10 cellular contexts compared by ENCODE assay signal in the genomic region with DNA sequence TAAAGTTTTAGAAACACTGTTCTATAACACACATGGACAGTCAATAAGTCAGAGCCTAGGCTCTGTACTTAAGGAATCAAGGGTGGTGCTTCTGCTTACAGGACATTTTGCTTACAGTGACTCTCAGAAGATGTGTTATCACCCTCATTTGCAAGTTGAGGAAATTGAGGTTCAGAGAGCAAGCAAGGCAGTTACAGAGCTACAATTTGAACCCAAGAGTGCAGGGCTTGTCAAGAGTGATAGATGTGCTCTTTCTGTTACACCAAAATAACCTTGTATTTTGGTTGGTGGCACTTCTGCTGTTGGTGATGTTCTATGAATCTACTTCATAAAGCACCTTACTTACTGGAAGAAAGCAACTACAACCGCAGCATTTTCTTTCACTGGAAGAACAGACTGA.
DNase-seq lines count a peak whose midpoint lies in the region; ATAC-seq, FAIRE-seq and TF ChIP-seq lines count a peak whose summit lies in the region.
"Had no signal": no experiment of that assay in that cellular context is flagged by ENCODE, and none has a peak within 500 bp of the region (broad histone marks: within the 10 kb centered on the region; RNA-seq: fewer than 3 reads in every experiment).

No MANE protein-coding gene starts in this region.

- H3K9me3 ChIP-seq in T-helper 17 cell (ENCODE audit: control insufficient read depth, low read length, poor library complexity, severe bottlenecking): no peaks in the 10 kb centered on the region
- no peaks in the 10 kb centered on the region for H3K9me3 ChIP-seq in HepG2 (ENCODE audit: low read length)
- H3K9me3 ChIP-seq in vagina: no peaks in the 10 kb centered on the region
- H3K9me3 ChIP-seq: upper lobe of right lung had no signal

- TF ChIP-seq EP300 in HepG2 (IDR thresholded peaks at IDR 0.05; ENCODE audit: low read depth in 2 of 2, low read length in 2 of 2) (no peak), HepG2 (CRISPR knock-in tag; IDR thresholded peaks at IDR 0.05; ENCODE audit: borderline replicate concordance) (0 out of 2 replicates have a peak, but pooled peaks have one; percentile 38)

- H3K27ac ChIP-seq in HepG2 (ENCODE audit: extremely low read length, insufficient read depth, low read length) (peak overlapping the region; percentile 83), vagina (peak overlapping the region; percentile 63)
- H3K27ac ChIP-seq: upper lobe of right lung had no signal

- intact Hi-C loops in activated CD8-positive, alpha-beta T cell treated with anti-CD3 and anti-CD28 coated beads for 36 hours (cut with micrococcal nuclease): loop anchor here (5.0 kb wide), 1 partner anchor 298 kb away; no protein-coding TSS in a partner anchor
- intact Hi-C loops in HepG2 (cut with micrococcal nuclease; ENCODE audit: unreplicated experiment): no loop called here
- intact Hi-C loops in vagina (cut with DNase I): no loop called here

- DNase-seq in activated CD8-positive, alpha-beta T cell treated with anti-CD3 and anti-CD28 coated beads, Interleukin-2, amount 10 ng/mL, durations not matched to agents 7 days and 5 days: no peak
- DNase-seq in activated CD8-positive, alpha-beta T cell treated with anti-CD3 and anti-CD28 coated beads for 36 hours: no peak
- no peak for DNase-seq in T-helper 17 cell
- no peak for DNase-seq in HepG2 (ENCODE audit: low spot score)
- DNase-seq in vagina (ENCODE audit: extremely low spot score in 2 of 2): no peak
- no peak for DNase-seq in NCI-H2029 treated with DMSO at 0.1 percent for 48 hours (lab: John Stamatoyannopoulos, UW)
- DNase-seq: Right ventricle myocardium superior, upper lobe of right lung had no signal

- no peak overlapping the region for H3K4me2 ChIP-seq in HepG2 (ENCODE audit: low read depth, low read length)

- no peak for ATAC-seq in activated CD8-positive, alpha-beta T cell treated with anti-CD3 and anti-CD28 coated beads, Interleukin-2, amount 10 ng/mL, durations not matched to agents 7 days and 5 days
- no peak for ATAC-seq in activated CD8-positive, alpha-beta T cell treated with anti-CD3 and anti-CD28 coated beads for 36 hours
- ATAC-seq in T-helper 17 cell: no peak
- ATAC-seq in HepG2: no peak
- ATAC-seq in HG02623 (IDR thresholded peaks at IDR 0.05; ENCODE audit: unreplicated experiment): no peak
- ATAC-seq in GM18868 (IDR thresholded peaks at IDR 0.05; ENCODE audit: unreplicated experiment): no peak

- peak overlapping the region; percentile 67 for H3K27ac Mint-ChIP-seq in activated CD8-positive, alpha-beta T cell treated with anti-CD3 and anti-CD28 coated beads, Interleukin-2, amount 10 ng/mL, durations not matched to agents 7 days and 5 days
- H3K27ac Mint-ChIP-seq in activated CD8-positive, alpha-beta T cell treated with anti-CD3 and anti-CD28 coated beads for 36 hours: no peak overlapping the region
- peak overlapping the region; percentile 95 for H3K27ac Mint-ChIP-seq in T-helper 17 cell

- FAIRE-seq in HepG2 (lab: Jason Lieb, UNC): no peak

- no peaks in the 10 kb centered on the region for H3K9me3 Mint-ChIP-seq in activated CD8-positive, alpha-beta T cell treated with anti-CD3 and anti-CD28 coated beads, Interleukin-2, amount 10 ng/mL, durations not matched to agents 7 days and 5 days (ENCODE audit: insufficient read depth)
- no peaks in the 10 kb centered on the region for H3K9me3 Mint-ChIP-seq in activated CD8-positive, alpha-beta T cell treated with anti-CD3 and anti-CD28 coated beads for 36 hours

- CTCF ChIA-PET in activated CD8-positive, alpha-beta T cell treated with anti-CD3 and anti-CD28 coated beads, Interleukin-2, amount 10 ng/mL, durations not matched to agents 7 days and 5 days (lab: Charles Lee): interaction anchor here (0.6 to 2.2 kb wide), 4 partner anchors 18 to 79 kb away, joined by 3 to 10 read pairs (median 3); no protein-coding TSS in a partner anchor
- CTCF ChIA-PET in activated CD8-positive, alpha-beta T cell treated with anti-CD3 and anti-CD28 coated beads for 36 hours (lab: Charles Lee): interaction anchor here (0.9 to 1.6 kb wide), 3 partner anchors 56 to 132 kb away, joined by 4 to 5 read pairs (median 4); no protein-coding TSS in a partner anchor
- CTCF ChIA-PET in HepG2 (lab: Yijun Ruan, JAX; ENCODE audit: low intra/inter-chr PET ratio, low total read pairs): no interaction called here

- H3K4me3 Mint-ChIP-seq in activated CD8-positive, alpha-beta T cell treated with anti-CD3 and anti-CD28 coated beads, Interleukin-2, amount 10 ng/mL, durations not matched to agents 7 days and 5 days: no peak overlapping the region
- H3K4me3 Mint-ChIP-seq in activated CD8-positive, alpha-beta T cell treated with anti-CD3 and anti-CD28 coated beads for 36 hours: no peak overlapping the region
- no peak overlapping the region for H3K4me3 Mint-ChIP-seq in T-helper 17 cell

- BruUV-seq in HepG2 (replicated peaks; lab: Mats Ljungman, UMichigan): no TSS peak

- TF ChIP-seq RAD21 in HepG2 (CRISPR knock-in tag; IDR thresholded peaks at IDR 0.05): no peak

- H3K4me3 ChIP-seq in HepG2 (replicated peaks in 1 of 3; ENCODE audit: insufficient read depth in 1 of 3, low read depth in 2 of 3, low read length in 3 of 3) (no peak overlapping the region), vagina (no peak overlapping the region)
- H3K4me3 ChIP-seq: upper lobe of right lung had no signal

- H4K20me1 ChIP-seq in HepG2 (ENCODE audit: insufficient read depth, low read length): no peaks in the 10 kb centered on the region

- in situ Hi-C loops in HepG2 (cut with HindIII; ENCODE audit: extremely low pct_ligation_motif_present, low pct_unique_long_range_greater_than_20kb): no loop called here

- H3K36me3 Mint-ChIP-seq in activated CD8-positive, alpha-beta T cell treated with anti-CD3 and anti-CD28 coated beads, Interleukin-2, amount 10 ng/mL, durations not matched to agents 7 days and 5 days (ENCODE audit: low read depth): peaks cover 39% of the 10 kb centered on the region
- H3K36me3 Mint-ChIP-seq in activated CD8-positive, alpha-beta T cell treated with anti-CD3 and anti-CD28 coated beads for 36 hours (ENCODE audit: low read depth): peaks cover 33% of the 10 kb centered on the region
- peaks cover 3% of the 10 kb centered on the region for H3K36me3 Mint-ChIP-seq in T-helper 17 cell (ENCODE audit: low read depth)

- no peaks in the 10 kb centered on the region for H3K27me3 Mint-ChIP-seq in activated CD8-positive, alpha-beta T cell treated with anti-CD3 and anti-CD28 coated beads, Interleukin-2, amount 10 ng/mL, durations not matched to agents 7 days and 5 days (ENCODE audit: low read depth)
- H3K27me3 Mint-ChIP-seq in activated CD8-positive, alpha-beta T cell treated with anti-CD3 and anti-CD28 coated beads for 36 hours: no peaks in the 10 kb centered on the region
- no peaks in the 10 kb centered on the region for H3K27me3 Mint-ChIP-seq in T-helper 17 cell

- H3K4me1 ChIP-seq in HepG2 (ENCODE audit: insufficient read depth, low read length): peaks cover 67% of the 10 kb centered on the region
- peaks cover 47% of the 10 kb centered on the region for H3K4me1 ChIP-seq in vagina

- no peak overlapping the region for H2AFZ ChIP-seq in HepG2 (ENCODE audit: low read length)

- H3K4me1 Mint-ChIP-seq in activated CD8-positive, alpha-beta T cell treated with anti-CD3 and anti-CD28 coated beads, Interleukin-2, amount 10 ng/mL, durations not matched to agents 7 days and 5 days (ENCODE audit: low read depth): peaks cover 42% of the 10 kb centered on the region
- peaks cover 43% of the 10 kb centered on the region for H3K4me1 Mint-ChIP-seq in activated CD8-positive, alpha-beta T cell treated with anti-CD3 and anti-CD28 coated beads for 36 hours (ENCODE audit: low read depth)
- peaks cover 29% of the 10 kb centered on the region for H3K4me1 Mint-ChIP-seq in T-helper 17 cell

- 100% methylated on average over 1 of the region's 1 CpG for WGBS in HepG2 (ENCODE audit: low lambda C conversion rate)

- no peak overlapping the region for H3K9ac ChIP-seq in HepG2 (ENCODE audit: insufficient read depth, low read depth, low read length)

- H3K79me2 ChIP-seq in HepG2 (ENCODE audit: insufficient read depth, low read length): no peaks in the 10 kb centered on the region

- H3K27me3 ChIP-seq in HepG2 (ENCODE audit: control insufficient read depth in 1 of 2, insufficient read depth in 2 of 2, low read length in 2 of 2) (no peaks in the 10 kb centered on the region), vagina (no peaks in the 10 kb centered on the region)
- H3K27me3 ChIP-seq: upper lobe of right lung had no signal

- TF ChIP-seq POLR2A in HepG2 (IDR thresholded peaks at IDR 0.05; ENCODE audit: insufficient read depth in 1 of 2, low read depth in 2 of 2, low read length in 2 of 2) (no peak), vagina (IDR thresholded peaks at IDR 0.05) (no peak)

- POLR2A ChIA-PET in activated CD8-positive, alpha-beta T cell treated with anti-CD3 and anti-CD28 coated beads, Interleukin-2, amount 10 ng/mL, durations not matched to agents 7 days and 5 days (lab: Charles Lee): no interaction called here
- POLR2A ChIA-PET in activated CD8-positive, alpha-beta T cell treated with anti-CD3 and anti-CD28 coated beads for 36 hours (lab: Charles Lee): interaction anchor here (0.6 to 1.3 kb wide), 2 partner anchors 10 to 199 kb away, joined by 3 read pairs; no protein-coding TSS in a partner anchor
- POLR2A ChIA-PET in HepG2 (lab: Yijun Ruan, JAX): no interaction called here

- TF ChIP-seq CTCF in activated CD8-positive, alpha-beta T cell treated with anti-CD3 and anti-CD28 coated beads for 36 hours (IDR thresholded peaks at IDR 0.05): no peak
- TF ChIP-seq CTCF in HepG2 (CRISPR knock-in tag; IDR thresholded peaks at IDR 0.05) (no peak), vagina (IDR thresholded peaks at IDR 0.05) (no peak)

- H3K36me3 ChIP-seq in HepG2 (replicated peaks in 1 of 2; ENCODE audit: control insufficient read depth in 1 of 2, insufficient read depth in 2 of 2, low read length in 2 of 2): no peaks in the 10 kb centered on the region
- no peaks in the 10 kb centered on the region for H3K36me3 ChIP-seq in vagina
- H3K36me3 ChIP-seq: upper lobe of right lung had no signal

TF ChIP-seq in HepG2, 621 proteins besides CTCF, POLR2A, EP300 and RAD21:
- TF ChIP-seq TSC22D2 (CRISPR knock-in tag; IDR thresholded peaks at IDR 0.05; ENCODE audit: borderline replicate concordance): 0 out of 2 replicates have a peak, but pooled peaks have one; percentile 22
- no peak for TF ChIP-seq KDM5A (IDR thresholded peaks at IDR 0.05; ENCODE audit: borderline replicate concordance, low read length)
